15 cellular contexts compared by ENCODE assay signal in the genomic region with DNA sequence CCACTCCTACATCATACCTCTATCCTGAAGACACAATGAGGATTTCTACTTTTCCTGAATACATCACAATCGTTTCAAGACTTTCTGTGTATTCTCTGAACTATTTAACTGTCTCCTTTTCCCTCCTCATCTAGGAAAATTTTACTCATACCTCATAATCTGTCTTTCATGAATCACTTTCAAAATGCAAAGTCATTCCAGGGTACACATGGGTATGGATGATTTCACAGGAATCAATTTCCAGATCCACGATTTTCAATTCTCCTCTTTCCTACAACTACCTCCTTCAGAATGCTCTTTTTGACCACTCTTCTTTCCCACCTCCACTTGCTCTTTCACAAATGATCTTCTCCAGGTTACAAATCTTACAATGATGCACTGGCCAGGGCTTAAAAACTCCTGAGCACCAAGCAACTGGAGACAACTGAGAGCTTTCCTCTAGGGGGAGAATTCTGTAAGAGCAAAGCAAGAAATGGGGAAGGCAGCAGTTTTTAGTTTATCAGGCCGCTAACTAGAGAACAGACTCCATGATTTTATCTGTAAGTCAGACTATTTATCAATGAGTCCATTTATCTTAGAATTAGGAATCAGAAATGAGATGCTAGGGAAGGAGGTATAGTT.
DNase-seq lines count a peak whose midpoint lies in the region; ATAC-seq, FAIRE-seq and TF ChIP-seq lines count a peak whose summit lies in the region.
"Had no signal": no experiment of that assay in that cellular context is flagged by ENCODE, and none has a peak within 500 bp of the region (broad histone marks: within the 10 kb centered on the region; RNA-seq: fewer than 3 reads in every experiment).

No MANE protein-coding gene starts in this region.

- no peak for TF ChIP-seq CTCF in D721Med (IDR thresholded peaks at IDR 0.05; ENCODE audit: insufficient read depth, missing control alignments)
- peak; percentile 19; the same call in 1 of the 2 replicates for TF ChIP-seq CTCF in Loucy (conservative IDR thresholded peaks at IDR 0.05; ENCODE audit: low read length)
- TF ChIP-seq CTCF in cardiac fibroblast (IDR thresholded peaks at IDR 0.05; ENCODE audit: low read depth, low read length) = peak; percentile 18
- TF ChIP-seq CTCF in osteocyte (IDR thresholded peaks at IDR 0.05) = peak; percentile 19

- no peaks in the 10 kb centered on the region for H3K36me3 ChIP-seq in Loucy (ENCODE audit: insufficient read depth, low read length)
- H3K36me3 ChIP-seq: esophagus squamous epithelium, thyroid gland had no signal

- H3K27ac Mint-ChIP-seq in osteocyte (ENCODE audit: unreplicated experiment) = peak overlapping the region; percentile 65
- H3K27ac Mint-ChIP-seq: activated CD8-positive, alpha-beta memory T cell treated with anti-CD3 and anti-CD28 coated beads, Interleukin-2, amount 10 ng/mL, durations not matched to agents 7 days and 5 days; activated naive CD8-positive, alpha-beta T cell treated with anti-CD3 and anti-CD28 coated beads, Interleukin-2, amount 10 ng/mL, durations not matched to agents 7 days and 5 days; IgD-negative memory B cell had no signal

- no peaks in the 10 kb centered on the region for H3K9me2 ChIP-seq in Loucy (replicated peaks; ENCODE audit: low read depth, low read length)

- no peaks in the 10 kb centered on the region for H3F3A ChIP-seq in Loucy (ENCODE audit: low read depth)

- H2AFZ ChIP-seq in Loucy (ENCODE audit: low read length) = no peak overlapping the region

- H4K20me1 ChIP-seq in Loucy (ENCODE audit: insufficient read depth, low read length, poor library complexity, severe bottlenecking) = no peaks in the 10 kb centered on the region

- H3K79me2 ChIP-seq in Loucy (ENCODE audit: insufficient read depth, low read length) = peaks cover 30% of the 10 kb centered on the region; the same call in 1 of the 2 replicates

- peaks cover 5% of the 10 kb centered on the region for H3K4me1 ChIP-seq in Loucy (ENCODE audit: insufficient read depth, low read length, poor library complexity, severe bottlenecking)

- H3K4me3 Mint-ChIP-seq in osteocyte (ENCODE audit: unreplicated experiment) = no peak overlapping the region
- H3K4me3 Mint-ChIP-seq: activated CD8-positive, alpha-beta memory T cell treated with anti-CD3 and anti-CD28 coated beads, Interleukin-2, amount 10 ng/mL, durations not matched to agents 7 days and 5 days; activated naive CD8-positive, alpha-beta T cell treated with anti-CD3 and anti-CD28 coated beads, Interleukin-2, amount 10 ng/mL, durations not matched to agents 7 days and 5 days; naive thymus-derived CD4-positive, alpha-beta T cell had no signal

- H3K9ac ChIP-seq in Loucy (ENCODE audit: low read depth, low read length, poor library complexity, severe bottlenecking) = no peak overlapping the region

- H3K27me3 ChIP-seq in Loucy (ENCODE audit: insufficient read depth, low read length, poor library complexity, severe bottlenecking) = no peaks in the 10 kb centered on the region
- H3K27me3 ChIP-seq: esophagus squamous epithelium, thyroid gland had no signal

- H3K4me1 Mint-ChIP-seq in osteocyte (ENCODE audit: unreplicated experiment) = peaks cover 43% of the 10 kb centered on the region

- no peaks in the 10 kb centered on the region for H3K36me3 Mint-ChIP-seq in osteocyte (ENCODE audit: unreplicated experiment)

- H3K4me3 ChIP-seq in Loucy (ENCODE audit: low read length, poor library complexity, severe bottlenecking) (no peak overlapping the region), cardiac fibroblast (replicated peaks in 1 of 2; ENCODE audit: low read depth in 2 of 2, low read length in 2 of 2) (no peak overlapping the region)
- H3K4me3 ChIP-seq: esophagus squamous epithelium, thyroid gland had no signal

- FAIRE-seq in D721Med (lab: Jason Lieb, UNC) = peak; percentile 32

- no peak overlapping the region for H3K4me2 ChIP-seq in Loucy (ENCODE audit: low read depth, low read length, poor library complexity, severe bottlenecking)

- no peak for ATAC-seq in HG02759 (IDR thresholded peaks at IDR 0.05; ENCODE audit: unreplicated experiment)
- ATAC-seq: activated CD8-positive, alpha-beta memory T cell treated with anti-CD3 and anti-CD28 coated beads, Interleukin-2, amount 10 ng/mL, durations not matched to agents 7 days and 5 days; naive thymus-derived CD4-positive, alpha-beta T cell had no signal

- no peaks in the 10 kb centered on the region for H3K9me3 ChIP-seq in Loucy (ENCODE audit: insufficient read depth, low read depth, low read length)
- H3K9me3 ChIP-seq: esophagus squamous epithelium, thyroid gland had no signal

- no peaks in the 10 kb centered on the region for H3K27me3 Mint-ChIP-seq in osteocyte (ENCODE audit: unreplicated experiment)
- H3K27me3 Mint-ChIP-seq: activated CD8-positive, alpha-beta memory T cell treated with anti-CD3 and anti-CD28 coated beads, Interleukin-2, amount 10 ng/mL, durations not matched to agents 7 days and 5 days; activated naive CD8-positive, alpha-beta T cell treated with anti-CD3 and anti-CD28 coated beads, Interleukin-2, amount 10 ng/mL, durations not matched to agents 7 days and 5 days; IgD-negative memory B cell had no signal

- H3K9me3 Mint-ChIP-seq in osteocyte (ENCODE audit: unreplicated experiment) = peaks cover 4% of the 10 kb centered on the region
- H3K9me3 Mint-ChIP-seq: activated naive CD8-positive, alpha-beta T cell treated with anti-CD3 and anti-CD28 coated beads, Interleukin-2, amount 10 ng/mL, durations not matched to agents 7 days and 5 days had no signal

- DNase-seq in D721Med (ENCODE audit: insufficient read length, low spot score) (no peak), cardiac fibroblast (ENCODE audit: low read depth in 2 of 2) (peak in 1 of 2 donors; percentile 64), osteocyte (ENCODE audit: extremely low spot score, unreplicated experiment) (no peak)
- DNase-seq in activated naive CD4-positive, alpha-beta T cell treated with anti-CD3 and anti-CD28 coated beads, Interleukin-2, amount 50 U/mL, for 16 hours = no peak
- no peak for DNase-seq in activated CD4-positive, alpha-beta T cell treated with anti-CD3 and anti-CD28 coated beads for 48 hours
- DNase-seq: activated CD4-positive, CD25-positive, alpha-beta regulatory T cell; activated CD8-positive, alpha-beta memory T cell treated with anti-CD3 and anti-CD28 coated beads, Interleukin-2, amount 10 ng/mL, durations not matched to agents 7 days and 5 days; activated naive CD8-positive, alpha-beta T cell treated with anti-CD3 and anti-CD28 coated beads, Interleukin-2, amount 10 ng/mL, durations not matched to agents 7 days and 5 days; esophagus squamous epithelium; naive thymus-derived CD4-positive, alpha-beta T cell; NCI-H446; thyroid gland had no signal
